In genomic region chr14:62739647-62740046, GRCh38 we compare ENCODE assay signal across 28 cellular contexts.
"Had no signal": no experiment of that assay in that cellular context is flagged by ENCODE, and none has a peak within 500 bp of the region (broad histone marks: within the 10 kb centered on the region; RNA-seq: fewer than 3 reads in every experiment).

No MANE protein-coding gene starts in this region.

- H3K27ac ChIP-seq: brain microvascular endothelial cell, coronary artery, dorsolateral prefrontal cortex, esophagus muscularis mucosa, foreskin keratinocyte, gastrocnemius medialis, heart left ventricle, WERI-Rb-1 had no signal

- ATAC-seq: activated CD4-positive, CD25-positive, alpha-beta regulatory T cell treated with anti-CD3 and anti-CD28 coated beads, Interleukin-2, amount 50 U/mL, for 24 hours; activated CD8-positive, alpha-beta T cell treated with anti-CD3 and anti-CD28 coated beads for 36 hours; activated T-cell treated with anti-CD3 and anti-CD28 coated beads, Interleukin-2, amount 50 U/mL, for 4 hours; activated T-helper 17 cell treated with anti-CD3 and anti-CD28 coated beads, Interleukin-2, amount 50 U/mL, for 72 hours; foreskin keratinocyte; gastrocnemius medialis; heart left ventricle; T-helper 17 cell had no signal

- H3K4me1 ChIP-seq: esophagus muscularis mucosa, gastrocnemius medialis, heart left ventricle had no signal

- H3K36me3 ChIP-seq: brain microvascular endothelial cell, esophagus muscularis mucosa, gastrocnemius medialis, heart left ventricle, WERI-Rb-1 had no signal

- H3K9me3 ChIP-seq: esophagus muscularis mucosa, gastrocnemius medialis had no signal

- DNase-seq: activated B cell treated with CpG ODN at 0.5 μM for 24 hours; activated CD4-positive, alpha-beta T cell treated with anti-CD3 and anti-CD28 coated beads for 48 hours; activated CD4-positive, alpha-beta T cell treated with anti-CD3 and anti-CD28 coated beads, Interleukin-2, amount 50 U/mL, for 1 hour; activated CD4-positive, alpha-beta T cell treated with anti-CD3 and anti-CD28 coated beads, Interleukin-2, amount 50 U/mL, for 48 hours; activated CD8-positive, alpha-beta memory T cell treated with anti-CD3 and anti-CD28 coated beads for 24 hours; activated CD8-positive, alpha-beta T cell treated with anti-CD3 and anti-CD28 coated beads for 36 hours; activated effector memory CD4-positive, alpha-beta T cell treated with Interleukin-2 at 50 U/mL for 16 hours; activated gamma-delta T cell treated with Interleukin-2 at 50 U/mL for 16 hours; activated naive CD4-positive, alpha-beta T cell treated with anti-CD3 and anti-CD28 coated beads, Interleukin-2, amount 50 U/mL, for 16 hours; activated naive CD4-positive, alpha-beta T cell treated with Interleukin-2 at 50 U/mL for 16 hours; activated T-cell treated with anti-CD3 and anti-CD28 coated beads, Interleukin-2, amount 50 U/mL, for 4 hours; amniotic stem cell; anterior cingulate cortex; brain microvascular endothelial cell; dorsolateral prefrontal cortex; effector memory CD4-positive, alpha-beta T cell; erythroblast; foreskin keratinocyte; gastrocnemius medialis; glutamatergic neuron; heart left ventricle; T-helper 17 cell; T1000; WERI-Rb-1 had no signal

- H3K4me3 ChIP-seq: coronary artery, dorsolateral prefrontal cortex, esophagus muscularis mucosa, gastrocnemius medialis, heart left ventricle had no signal

- H3K27me3 ChIP-seq: brain microvascular endothelial cell, dorsolateral prefrontal cortex, esophagus muscularis mucosa, foreskin keratinocyte, gastrocnemius medialis had no signal
